Comparison of ENCODE assay signal across 12 cellular contexts in the genomic region with DNA sequence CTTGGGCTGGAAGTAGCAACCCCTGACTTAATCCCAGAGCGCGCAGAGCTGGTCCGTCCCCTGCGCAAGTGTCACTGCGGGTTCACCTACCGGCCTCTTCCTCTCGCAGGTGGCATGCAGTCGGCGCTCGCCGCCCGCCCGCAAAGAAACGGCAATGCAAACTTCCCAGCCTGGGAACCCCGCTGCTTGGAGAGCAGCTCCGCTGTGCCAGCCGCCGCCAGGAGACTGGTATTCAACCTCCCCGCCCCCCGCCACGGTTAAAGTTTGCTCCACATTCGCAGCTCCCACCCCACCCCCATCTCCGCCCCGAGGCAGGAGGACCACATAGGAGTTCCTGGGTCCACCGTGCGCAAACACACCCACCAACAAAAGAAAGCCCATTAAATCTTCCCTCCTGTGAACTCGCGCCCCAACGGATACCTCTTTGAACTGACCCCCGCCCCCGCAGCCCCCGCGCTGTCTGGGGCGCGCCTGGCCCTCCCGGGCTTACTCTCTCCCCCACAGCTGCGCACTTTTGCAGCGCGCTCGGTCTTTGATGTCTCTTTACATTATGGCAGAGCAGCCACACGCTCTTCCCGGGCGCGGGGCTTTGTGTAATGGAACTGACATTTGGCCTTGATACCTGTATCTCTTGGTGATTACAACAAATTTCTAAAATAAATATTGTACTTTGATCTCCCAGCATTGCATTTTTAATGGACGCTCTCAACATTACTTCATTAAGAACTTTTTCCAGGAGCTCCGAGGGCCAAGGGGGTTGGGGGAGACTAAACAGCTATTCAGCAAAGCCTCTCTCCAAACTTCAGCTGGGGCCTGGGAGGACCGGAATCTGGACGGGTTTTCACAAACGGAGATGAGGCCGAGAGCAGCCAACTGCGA. TPM values are rescaled to one million over a fixed set of nuclear protein-coding genes. Genes with fewer than 3 reads are reported as not detected.
DNase-seq lines count a peak whose midpoint lies in the region; ATAC-seq, FAIRE-seq and TF ChIP-seq lines count a peak whose summit lies in the region.
"Had no signal": no experiment of that assay in that cellular context is flagged by ENCODE, and none has a peak within 500 bp of the region (broad histone marks: within the 10 kb centered on the region; RNA-seq: fewer than 3 reads in every experiment).

No MANE protein-coding gene starts in this region.

- peak overlapping the region; percentile 50 for H3K4me3 Mint-ChIP-seq in astrocyte (ENCODE audit: unreplicated experiment)
- peak overlapping the region; percentile 86 for H3K4me3 Mint-ChIP-seq in nephron progenitor cell

- peaks cover 1% of the 10 kb centered on the region for H3K9me3 ChIP-seq in astrocyte (ENCODE audit: insufficient read depth, low read depth, low read length)
- H3K9me3 ChIP-seq: lower lobe of right lung, spleen had no signal

- peaks cover 79% of the 10 kb centered on the region for H3K27me3 ChIP-seq in astrocyte (ENCODE audit: insufficient read depth, low read length)

- peak overlapping the region; percentile 11 for H3K4me2 ChIP-seq in astrocyte (ENCODE audit: low read length)

- H3K4me3 ChIP-seq in astrocyte (ENCODE audit: insufficient read depth, low read depth, low read length): no peak overlapping the region
- H3K4me3 ChIP-seq: lower lobe of right lung had no signal

- no peak overlapping the region for H2AFZ ChIP-seq in astrocyte (ENCODE audit: low read depth, low read length)

- no peaks in the 10 kb centered on the region for H3K36me3 ChIP-seq in astrocyte (ENCODE audit: insufficient read depth, low read length)
- H3K36me3 ChIP-seq: lower lobe of right lung, spleen had no signal

- peaks cover 9% of the 10 kb centered on the region for H3K4me1 Mint-ChIP-seq in astrocyte (ENCODE audit: low read depth, unreplicated experiment)
- H3K4me1 Mint-ChIP-seq in nephron progenitor cell: peaks cover 44% of the 10 kb centered on the region

- TF ChIP-seq CTCF in astrocyte (IDR thresholded peaks at IDR 0.05; ENCODE audit: insufficient read depth, low read depth, low read length) (no peak), nephron progenitor cell (IDR thresholded peaks at IDR 0.05) (no peak)

- H3K36me3 Mint-ChIP-seq in astrocyte (ENCODE audit: low read depth, unreplicated experiment) (peaks cover 2% of the 10 kb centered on the region), nephron progenitor cell (ENCODE audit: low read depth) (no peaks in the 10 kb centered on the region)

- H3K27me3 Mint-ChIP-seq in astrocyte (ENCODE audit: low read depth, unreplicated experiment): peaks cover 75% of the 10 kb centered on the region
- H3K27me3 Mint-ChIP-seq in nephron progenitor cell (ENCODE audit: low read depth, poor library complexity): peaks cover 18% of the 10 kb centered on the region

- FAIRE-seq in astrocyte (lab: Jason Lieb, UNC): no peak

- peaks cover 8% of the 10 kb centered on the region for H3K4me1 ChIP-seq in astrocyte (ENCODE audit: insufficient read depth, low read length)

- DNase-seq in NCI-H1092 treated with DMSO at 0.1 percent for 48 hours (lab: John Stamatoyannopoulos, UW): peak; percentile 5
- DNase-seq in NCI-H1092 (lab: John Stamatoyannopoulos, UW): no peak
- DNase-seq in NCI-H2227 (lab: John Stamatoyannopoulos, UW; ENCODE audit: unreplicated experiment): peak; percentile 60
- no peak for DNase-seq in astrocyte (ENCODE audit: low read depth)
- peak; percentile 79 for DNase-seq in nephron progenitor cell
- no peak for DNase-seq in NCI-H2029 treated with DMSO at 0.1 percent for 48 hours (lab: John Stamatoyannopoulos, UW)
- DNase-seq: 8988T, lower lobe of right lung, spleen had no signal

- H4K20me1 ChIP-seq in astrocyte (ENCODE audit: insufficient read depth, low read length): no peaks in the 10 kb centered on the region

- H3K9ac ChIP-seq in astrocyte (ENCODE audit: low read length): no peak overlapping the region

- no peak overlapping the region for H3K27ac ChIP-seq in astrocyte (ENCODE audit: low read depth, low read length)
- H3K27ac ChIP-seq: lower lobe of right lung, spleen had no signal

- no peak for ATAC-seq in GM21360 (IDR thresholded peaks at IDR 0.05; ENCODE audit: unreplicated experiment)
- no peak for ATAC-seq in HG02840 (IDR thresholded peaks at IDR 0.05; ENCODE audit: low FRiP score, unreplicated experiment)
- ATAC-seq: lower lobe of right lung had no signal

- H3K9me3 Mint-ChIP-seq in astrocyte (ENCODE audit: unreplicated experiment): peaks cover 3% of the 10 kb centered on the region
- no peaks in the 10 kb centered on the region for H3K9me3 Mint-ChIP-seq in nephron progenitor cell

- no peaks in the 10 kb centered on the region for H3K79me2 ChIP-seq in astrocyte (ENCODE audit: insufficient read depth, low read length)

- H3K27ac Mint-ChIP-seq in astrocyte (ENCODE audit: unreplicated experiment): peak overlapping the region; percentile 9
- no peak overlapping the region for H3K27ac Mint-ChIP-seq in nephron progenitor cell

RNA-seq across cellular contexts. Expression of a gene that starts 3.1 kb away (rescaled TPM):
- total RNA-seq in astrocyte: 0.11 TPM in 1 of 2 replicates, not detected in the other
- total RNA-seq: spleen had no signal

RNA-seq across cellular contexts. Expression of a gene that starts 58.2 kb away (rescaled TPM):
- 1.7 and 1.9 TPM in 2 replicates for total RNA-seq in astrocyte
- total RNA-seq: spleen, temporal lobe had no signal

Comparison
In these comparisons a context has a peak if more than half of its experiments do, and no peak if none do; other contexts are left out.
1. DNase-seq: peak in NCI-H1092 treated with DMSO at 0.1 percent for 48 hours (single experiment), NCI-H2227 (single experiment) and nephron progenitor cell (single experiment); none in NCI-H1092 (single experiment), astrocyte (single experiment) and NCI-H2029 treated with DMSO at 0.1 percent for 48 hours (single experiment).